Comparison of ENCODE assay signal across 1 cellular context in genomic region chr2:12303181-12304030, GRCh38.
TF ChIP-seq lines count a peak whose summit lies in the region.

No MANE protein-coding gene starts in this region.

TF ChIP-seq in GM12878, 131 proteins besides CTCF, POLR2A, EP300 and RAD21 (continued from another document):
- TF ChIP-seq CBX5 (IDR thresholded peaks at IDR 0.05; ENCODE audit: low read depth), result no peak
- peak; percentile 61; the same call in 1 of the 2 replicates for TF ChIP-seq MLLT1 (IDR thresholded peaks at IDR 0.05)
- no peak for TF ChIP-seq POLR2AphosphoS2 (IDR thresholded peaks at IDR 0.05; ENCODE audit: low read depth, low read length)
- no peak for TF ChIP-seq MYB (IDR thresholded peaks at IDR 0.05; ENCODE audit: borderline replicate concordance, low read depth, low read length)
- TF ChIP-seq, protein P1, sequence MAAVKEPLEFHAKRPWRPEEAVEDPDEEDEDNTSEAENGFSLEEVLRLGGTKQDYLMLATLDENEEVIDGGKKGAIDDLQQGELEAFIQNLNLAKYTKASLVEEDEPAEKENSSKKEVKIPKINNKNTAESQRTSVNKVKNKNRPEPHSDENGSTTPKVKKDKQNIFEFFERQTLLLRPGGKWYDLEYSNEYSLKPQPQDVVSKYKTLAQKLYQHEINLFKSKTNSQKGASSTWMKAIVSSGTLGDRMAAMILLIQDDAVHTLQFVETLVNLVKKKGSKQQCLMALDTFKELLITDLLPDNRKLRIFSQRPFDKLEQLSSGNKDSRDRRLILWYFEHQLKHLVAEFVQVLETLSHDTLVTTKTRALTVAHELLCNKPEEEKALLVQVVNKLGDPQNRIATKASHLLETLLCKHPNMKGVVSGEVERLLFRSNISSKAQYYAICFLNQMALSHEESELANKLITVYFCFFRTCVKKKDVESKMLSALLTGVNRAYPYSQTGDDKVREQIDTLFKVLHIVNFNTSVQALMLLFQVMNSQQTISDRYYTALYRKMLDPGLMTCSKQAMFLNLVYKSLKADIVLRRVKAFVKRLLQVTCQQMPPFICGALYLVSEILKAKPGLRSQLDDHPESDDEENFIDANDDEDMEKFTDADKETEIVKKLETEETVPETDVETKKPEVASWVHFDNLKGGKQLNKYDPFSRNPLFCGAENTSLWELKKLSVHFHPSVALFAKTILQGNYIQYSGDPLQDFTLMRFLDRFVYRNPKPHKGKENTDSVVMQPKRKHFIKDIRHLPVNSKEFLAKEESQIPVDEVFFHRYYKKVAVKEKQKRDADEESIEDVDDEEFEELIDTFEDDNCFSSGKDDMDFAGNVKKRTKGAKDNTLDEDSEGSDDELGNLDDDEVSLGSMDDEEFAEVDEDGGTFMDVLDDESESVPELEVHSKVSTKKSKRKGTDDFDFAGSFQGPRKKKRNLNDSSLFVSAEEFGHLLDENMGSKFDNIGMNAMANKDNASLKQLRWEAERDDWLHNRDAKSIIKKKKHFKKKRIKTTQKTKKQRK (IDR thresholded peaks at IDR 0.05; ENCODE audit: low read depth, low read length), result no peak
- no peak for TF ChIP-seq NR2C1 (IDR thresholded peaks at IDR 0.05)
- TF ChIP-seq HDAC2 (IDR thresholded peaks at IDR 0.05), result no peak
